ENCODE assay signal across 1 cellular context in genomic region chr19:42075616-42076374, GRCh38.
A peak's percentile ranks its signal among the peaks of the same experiment; 100 is the strongest.
TF ChIP-seq lines count a peak whose summit lies in the region.

ZNF574 (plus strand) TSS chr19:42076166; CDS start chr19:42078607, 2,441 bp downstream.

TF ChIP-seq in WTC11, 78 proteins besides CTCF, POLR2A, EP300 and RAD21 (continued from another document):
- TF ChIP-seq ERG (CRISPR knock-in tag; IDR thresholded peaks at IDR 0.05) (0 out of 2 replicates have a peak, but pooled peaks have one; percentile 36), ARID4B (CRISPR knock-in tag; IDR thresholded peaks at IDR 0.05; ENCODE audit: borderline replicate concordance) (no peak), MAX (CRISPR knock-in tag; IDR thresholded peaks at IDR 0.05) (peak; percentile 86), FOXP1 (CRISPR knock-in tag; IDR thresholded peaks at IDR 0.05; ENCODE audit: borderline replicate concordance) (peak; percentile 40; the same call in 1 of the 2 replicates), ZNF281 (CRISPR knock-in tag; IDR thresholded peaks at IDR 0.05) (peak; percentile 47; the same call in 1 of the 2 replicates), HMGXB4 (CRISPR knock-in tag; IDR thresholded peaks at IDR 0.05) (0 out of 2 replicates have a peak, but pooled peaks have one; percentile 24), NFATC4 (CRISPR knock-in tag; IDR thresholded peaks at IDR 0.05) (no peak), GABPB1 (CRISPR knock-in tag; IDR thresholded peaks at IDR 0.05) (no peak), ETV6 (CRISPR knock-in tag; IDR thresholded peaks at IDR 0.05) (peak; percentile 19; the same call in 1 of the 2 replicates), CBFB (CRISPR knock-in tag; IDR thresholded peaks at IDR 0.05; ENCODE audit: low read depth) (no peak), IRF1 (CRISPR knock-in tag; IDR thresholded peaks at IDR 0.05) (peak; percentile 45; the same call in 1 of the 2 replicates)
